2 cellular contexts compared by ENCODE assay signal in the genomic region with DNA sequence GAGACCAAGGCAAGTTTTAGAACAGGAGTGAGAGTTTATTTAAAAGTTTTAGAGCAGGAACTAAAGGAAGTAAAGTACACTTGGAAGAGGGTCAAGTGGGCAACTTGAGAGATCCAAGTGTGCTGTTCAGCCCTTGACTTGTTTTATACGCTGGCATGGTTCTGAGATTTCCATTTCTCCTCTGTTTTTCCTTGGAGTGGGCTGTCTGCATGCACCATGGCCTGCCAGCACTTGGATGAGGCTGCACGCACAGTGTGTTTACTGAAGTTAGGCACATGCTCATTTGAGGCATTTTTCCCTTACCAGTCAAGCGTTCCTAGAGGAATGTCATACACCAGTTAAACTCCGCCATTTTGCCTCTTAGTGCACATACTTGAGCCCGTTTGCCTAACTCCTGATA.
TF ChIP-seq lines count a peak whose summit lies in the region.

No MANE protein-coding gene starts in this region.

TF ChIP-seq in HepG2, 621 proteins besides CTCF, POLR2A, EP300 and RAD21:
- TF ChIP-seq ZNF7 (CRISPR knock-in tag; IDR thresholded peaks at IDR 0.05) (peak; percentile 46; the same call in 1 of the 2 replicates), DMAP1 (CRISPR knock-in tag; IDR thresholded peaks at IDR 0.05) (no peak)

TF ChIP-seq in H1, 55 proteins besides CTCF, POLR2A, EP300 and RAD21:
- TF ChIP-seq SUZ12 (IDR thresholded peaks at IDR 0.05; ENCODE audit: low read length) (no peak), KDM5A (IDR thresholded peaks at IDR 0.05; ENCODE audit: low read length) (no peak), USF2 (IDR thresholded peaks at IDR 0.05; ENCODE audit: low read length) (no peak), KDM4A (IDR thresholded peaks at IDR 0.05; ENCODE audit: low read depth, low read length, severe bottlenecking) (no peak), GTF2F1 (IDR thresholded peaks at IDR 0.05; ENCODE audit: borderline replicate concordance, low read depth, low read length) (no peak), EGR1 (IDR thresholded peaks at IDR 0.05; ENCODE audit: borderline replicate concordance, low read depth, low read length) (no peak), JUN (IDR thresholded peaks at IDR 0.05; ENCODE audit: low read depth, low read length) (no peak), SP4 (IDR thresholded peaks at IDR 0.05; ENCODE audit: low read length) (no peak), TAF1 (IDR thresholded peaks at IDR 0.05; ENCODE audit: low read depth, low read length) (no peak), YY1 (IDR thresholded peaks at IDR 0.05; ENCODE audit: low read depth, low read length) (no peak), JUND (IDR thresholded peaks at IDR 0.05; ENCODE audit: low read length) (no peak), CBX5 (IDR thresholded peaks at IDR 0.05; ENCODE audit: low read depth, low read length) (no peak), SIX5 (IDR thresholded peaks at IDR 0.05; ENCODE audit: low read depth, low read length) (no peak), BRCA1 (IDR thresholded peaks at IDR 0.05; ENCODE audit: low read depth, low read length) (no peak), POU5F1 (IDR thresholded peaks at IDR 0.05; ENCODE audit: low read depth, low read length) (no peak)
